In the genomic region with DNA sequence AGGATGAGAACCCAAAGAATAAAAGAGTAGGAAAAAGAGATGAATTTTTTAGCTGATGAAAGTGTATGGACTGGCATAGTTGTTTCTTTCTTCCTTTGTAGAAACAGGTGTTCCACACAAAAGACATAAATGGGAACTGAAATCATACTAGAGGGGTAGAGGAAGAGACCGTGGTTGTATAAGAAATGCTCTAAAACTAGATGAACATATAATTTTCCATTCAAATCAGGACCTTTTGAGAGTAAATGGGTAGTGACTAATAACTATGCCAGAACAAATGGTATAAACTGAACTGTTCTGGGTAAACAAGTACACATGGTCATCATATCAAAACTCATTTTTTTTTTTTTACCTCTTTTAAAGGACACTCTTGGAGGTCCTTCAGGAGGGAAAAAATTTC, we compare ENCODE assay signal across 20 cellular contexts.
DNase-seq lines count a peak whose midpoint lies in the region; ATAC-seq lines count a peak whose summit lies in the region.
"Had no signal": no experiment of that assay in that cellular context is flagged by ENCODE, and none has a peak within 500 bp of the region (broad histone marks: within the 10 kb centered on the region; RNA-seq: fewer than 3 reads in every experiment).

No MANE protein-coding gene starts in this region.

- peaks cover 7% of the 10 kb centered on the region for H3K4me1 Mint-ChIP-seq in stimulated activated memory B cell treated with anti-CD40 and anti-IgM and Interleukin-4, amounts not matched to agents 10 μg/mL and 1 μg/mL and 100 μg/mL, for 72 hours
- H3K4me1 Mint-ChIP-seq: CD14-positive monocyte, GM23338 had no signal

- no peak overlapping the region for H3K4me3 Mint-ChIP-seq in stimulated activated memory B cell treated with anti-CD40 and anti-IgM and Interleukin-4, amounts not matched to agents 10 μg/mL and 1 μg/mL and 100 μg/mL, for 72 hours
- H3K4me3 Mint-ChIP-seq: CD14-positive monocyte; GM23338; T-helper 2 cell treated with Interferon-gamma antibody and Interleukin-4, amounts not matched to agents 5 μg/mL and 100 μg/mL, for 36 hours had no signal

- H3K27ac Mint-ChIP-seq in stimulated activated memory B cell treated with anti-CD40 and anti-IgM and Interleukin-4, amounts not matched to agents 10 μg/mL and 1 μg/mL and 100 μg/mL, for 72 hours, result peak overlapping the region; percentile 3
- H3K27ac Mint-ChIP-seq: CD14-positive monocyte; GM23338; T-helper 2 cell treated with Interferon-gamma antibody and Interleukin-4, amounts not matched to agents 5 μg/mL and 100 μg/mL, for 36 hours had no signal

- ATAC-seq in GM18502 (IDR thresholded peaks at IDR 0.05; ENCODE audit: poor library complexity, unreplicated experiment) (peak; percentile 51), GM21528 (IDR thresholded peaks at IDR 0.05; ENCODE audit: low FRiP score, unreplicated experiment) (peak; percentile 59)
- ATAC-seq in stimulated activated memory B cell treated with anti-CD40 and anti-IgM and Interleukin-4, amounts not matched to agents 10 μg/mL and 1 μg/mL and 100 μg/mL, for 72 hours, result peak; percentile 75
- ATAC-seq in stimulated activated naive CD8-positive, alpha-beta T cell treated with anti-CD3 and anti-CD28 coated beads, Interleukin-15, Interleukin-2, amounts not matched to agents 100 U/mL and 50 U/mL, for 24 hours, result no peak
- ATAC-seq: GM23338, HCT116, HepG2 had no signal

- DNase-seq in NCI-H69 (lab: John Stamatoyannopoulos, UW) (peak; percentile 56), C1 segment of cervical spinal cord (lab: John Stamatoyannopoulos, UW) (no peak), NCI-H1694 (lab: John Stamatoyannopoulos, UW) (no peak)
- no peak for DNase-seq in stimulated activated naive CD8-positive, alpha-beta T cell treated with anti-CD3 and anti-CD28 coated beads, Interleukin-15, Interleukin-2, amounts not matched to agents 100 U/mL and 50 U/mL, for 24 hours
- DNase-seq: Caco-2, DMS153, NCI-H1048, NCI-H146, NCI-H2081 treated with DMSO at 0.1 percent for 48 hours, NCI-H226, NCI-H526 treated with DMSO at 0.1 percent for 48 hours, PC-9 had no signal

- H3K27me3 Mint-ChIP-seq in stimulated activated memory B cell treated with anti-CD40 and anti-IgM and Interleukin-4, amounts not matched to agents 10 μg/mL and 1 μg/mL and 100 μg/mL, for 72 hours, result no peaks in the 10 kb centered on the region

- H3K36me3 Mint-ChIP-seq in stimulated activated memory B cell treated with anti-CD40 and anti-IgM and Interleukin-4, amounts not matched to agents 10 μg/mL and 1 μg/mL and 100 μg/mL, for 72 hours, result peaks cover 53% of the 10 kb centered on the region

- peaks cover 11% of the 10 kb centered on the region for H3K9me3 Mint-ChIP-seq in stimulated activated memory B cell treated with anti-CD40 and anti-IgM and Interleukin-4, amounts not matched to agents 10 μg/mL and 1 μg/mL and 100 μg/mL, for 72 hours
- H3K9me3 Mint-ChIP-seq: GM23338; T-helper 2 cell treated with Interferon-gamma antibody and Interleukin-4, amounts not matched to agents 5 μg/mL and 100 μg/mL, for 36 hours had no signal
